ENCODE assay signal across 17 cellular contexts in the genomic region with DNA sequence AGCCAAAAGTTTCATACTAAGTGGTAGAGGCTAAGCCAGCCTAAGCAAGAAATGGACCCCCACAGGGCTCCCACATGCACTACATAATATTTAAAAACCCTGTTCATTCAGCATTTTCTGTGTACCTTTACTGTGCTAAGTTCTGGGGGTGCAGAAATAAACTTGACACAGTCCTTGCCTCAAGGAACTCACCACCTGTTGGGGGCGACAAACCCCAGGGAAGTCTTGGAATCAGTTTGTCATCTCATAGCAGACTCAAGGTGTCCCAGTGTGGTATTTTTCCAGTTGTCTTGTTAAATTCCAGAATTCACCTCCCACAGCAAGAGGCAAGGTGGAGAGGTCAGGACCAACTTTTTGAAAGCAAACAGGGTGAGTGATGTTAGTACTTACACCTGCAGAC.
"Had no signal": no experiment of that assay in that cellular context is flagged by ENCODE, and none has a peak within 500 bp of the region (broad histone marks: within the 10 kb centered on the region; RNA-seq: fewer than 3 reads in every experiment).

No MANE protein-coding gene starts in this region.

- H3K4me1 ChIP-seq: right atrium auricular region had no signal

- DNase-seq: activated CD4-positive, alpha-beta T cell treated with anti-CD3 and anti-CD28 coated beads, Interleukin-2, amount 50 U/mL, for 4 hours; activated gamma-delta T cell; activated T-cell treated with anti-CD3 and anti-CD28 coated beads, Interleukin-2, amount 50 U/mL, for 48 hours; dorsolateral prefrontal cortex; left ventricle myocardium superior; stimulated activated CD4-positive, alpha-beta T cell treated with anti-CD3 and anti-CD28 coated beads, Interleukin-2, amount 100 ng/mL, for 48 hours; stimulated activated naive CD4-positive, alpha-beta T cell; T-helper 9 cell; trophoblast cell had no signal

- H3K36me3 ChIP-seq: cardiac muscle cell had no signal

- H3K4me3 Mint-ChIP-seq: nephron had no signal

- H3K79me2 ChIP-seq: hepatocyte had no signal

- H3K27me3 ChIP-seq: cardiac muscle cell, hepatocyte, right atrium auricular region had no signal

- H3K9me3 Mint-ChIP-seq: activated naive CD4-positive, alpha-beta T cell treated with anti-CD3 and anti-CD28 coated beads, Interleukin-2, amount 50 U/mL, for 72 hours; nephron had no signal

- H3K9me3 ChIP-seq: right atrium auricular region had no signal

- H3K4me2 ChIP-seq: hepatocyte had no signal

- H2AFZ ChIP-seq: hepatocyte had no signal

- H3K27me3 Mint-ChIP-seq: progenitor cell of endocrine pancreas had no signal

- ATAC-seq: activated CD4-positive, CD25-positive, alpha-beta regulatory T cell treated with anti-CD3 and anti-CD28 coated beads, Interleukin-2, amount 50 U/mL, for 24 hours; activated naive CD4-positive, alpha-beta T cell treated with anti-CD3 and anti-CD28 coated beads, Interleukin-2, amount 50 U/mL, for 72 hours; esophagus mucosa; left ventricle myocardium superior had no signal

- H3K27ac Mint-ChIP-seq: activated naive CD4-positive, alpha-beta T cell treated with anti-CD3 and anti-CD28 coated beads, Interleukin-2, amount 50 U/mL, for 72 hours; nephron; progenitor cell of endocrine pancreas had no signal

- H3K4me3 ChIP-seq: cardiac muscle cell, dorsolateral prefrontal cortex, hepatocyte, right atrium auricular region had no signal

- H3K27ac ChIP-seq: cardiac muscle cell, dorsolateral prefrontal cortex, hepatocyte, right atrium auricular region had no signal
